20 cellular contexts compared by ENCODE assay signal in genomic region chr14:96479435-96480146, GRCh38. TPM values are rescaled to one million over a fixed set of nuclear protein-coding genes. Genes with fewer than 3 reads are reported as not detected.
DNase-seq lines count a peak whose midpoint lies in the region; ATAC-seq, FAIRE-seq and TF ChIP-seq lines count a peak whose summit lies in the region.
"Had no signal": no experiment of that assay in that cellular context is flagged by ENCODE, and none has a peak within 500 bp of the region (broad histone marks: within the 10 kb centered on the region; RNA-seq: fewer than 3 reads in every experiment).

No MANE protein-coding gene starts in this region.

- H3K27me3 Mint-ChIP-seq in activated naive CD4-positive, alpha-beta T cell treated with anti-CD3 and anti-CD28 coated beads, Interleukin-2, amount 50 U/mL, for 24 hours = peaks cover 5% of the 10 kb centered on the region
- H3K27me3 Mint-ChIP-seq in activated naive CD4-positive, alpha-beta T cell treated with anti-CD3 and anti-CD28 coated beads for 36 hours (ENCODE audit: low read depth) = peaks cover 4% of the 10 kb centered on the region
- H3K27me3 Mint-ChIP-seq in CD8-positive, alpha-beta T cell (ENCODE audit: low read depth) = peaks cover 6% of the 10 kb centered on the region

- H3K4me1 ChIP-seq in CD8-positive, alpha-beta T cell (ENCODE audit: insufficient read depth, low read length) = no peaks in the 10 kb centered on the region
- H3K4me1 ChIP-seq in small intestine (ENCODE audit: control insufficient read depth in 2 of 2, insufficient read depth in 1 of 2, low read depth in 1 of 2, low read length in 1 of 2) = no peaks in the 10 kb centered on the region
- H3K4me1 ChIP-seq: HAP-1 had no signal

- POLR2A ChIA-PET in CD8-positive, alpha-beta T cell (lab: Charles Lee) = no interaction called here

- no peaks in the 10 kb centered on the region for H3K9me3 Mint-ChIP-seq in activated naive CD4-positive, alpha-beta T cell treated with anti-CD3 and anti-CD28 coated beads, Interleukin-2, amount 50 U/mL, for 24 hours
- no peaks in the 10 kb centered on the region for H3K9me3 Mint-ChIP-seq in activated naive CD4-positive, alpha-beta T cell treated with anti-CD3 and anti-CD28 coated beads for 36 hours
- H3K9me3 Mint-ChIP-seq in CD8-positive, alpha-beta T cell = no peaks in the 10 kb centered on the region

- H3K36me3 Mint-ChIP-seq in activated naive CD4-positive, alpha-beta T cell treated with anti-CD3 and anti-CD28 coated beads, Interleukin-2, amount 50 U/mL, for 24 hours = no peaks in the 10 kb centered on the region
- H3K36me3 Mint-ChIP-seq in activated naive CD4-positive, alpha-beta T cell treated with anti-CD3 and anti-CD28 coated beads for 36 hours (ENCODE audit: low read depth) = no peaks in the 10 kb centered on the region
- H3K36me3 Mint-ChIP-seq in CD8-positive, alpha-beta T cell = no peaks in the 10 kb centered on the region

- no peak for ATAC-seq in CD8-positive, alpha-beta T cell
- no peak for ATAC-seq in Right ventricle myocardium superior (ENCODE audit: poor library complexity)
- ATAC-seq: Panc1, Right ventricle myocardium inferior had no signal

- no peak overlapping the region for H3K27ac ChIP-seq in CD8-positive, alpha-beta T cell (ENCODE audit: low read depth, low read length)
- H3K27ac ChIP-seq in small intestine (ENCODE audit: low read depth in 1 of 2, low read length in 1 of 2) = no peak overlapping the region

- H3K27me3 ChIP-seq in CD8-positive, alpha-beta T cell (ENCODE audit: insufficient read depth, low read length) = no peaks in the 10 kb centered on the region
- H3K27me3 ChIP-seq in small intestine (ENCODE audit: control insufficient read depth in 2 of 2, insufficient read depth in 2 of 2, low read length in 2 of 2) = no peaks in the 10 kb centered on the region

- FAIRE-seq in small intestine (lab: Jason Lieb, UNC) = no peak
- FAIRE-seq: GM12892 had no signal

- H3K4me3 ChIP-seq in CD8-positive, alpha-beta T cell (ENCODE audit: low read depth, low read length) = no peak overlapping the region
- no peak overlapping the region for H3K4me3 ChIP-seq in small intestine (ENCODE audit: low read depth in 1 of 2, low read length in 2 of 2)
- H3K4me3 ChIP-seq: HAP-1 had no signal

- no peak for TF ChIP-seq CTCF in CD8-positive, alpha-beta T cell (IDR thresholded peaks at IDR 0.05)

- no peaks in the 10 kb centered on the region for H3K4me1 Mint-ChIP-seq in activated naive CD4-positive, alpha-beta T cell treated with anti-CD3 and anti-CD28 coated beads, Interleukin-2, amount 50 U/mL, for 24 hours
- H3K4me1 Mint-ChIP-seq in activated naive CD4-positive, alpha-beta T cell treated with anti-CD3 and anti-CD28 coated beads for 36 hours (ENCODE audit: low read depth) = no peaks in the 10 kb centered on the region
- H3K4me1 Mint-ChIP-seq in CD8-positive, alpha-beta T cell (ENCODE audit: low read depth) = no peaks in the 10 kb centered on the region

- WGBS in small intestine, 3 donors = 72 to 88% (median 81%) methylated on average over 10 of the region's 10 CpGs

- no peaks in the 10 kb centered on the region for H3K9me3 ChIP-seq in CD8-positive, alpha-beta T cell (ENCODE audit: low read length)
- H3K9me3 ChIP-seq in small intestine (ENCODE audit: control insufficient read depth, low read depth) = no peaks in the 10 kb centered on the region
- H3K9me3 ChIP-seq: HAP-1 had no signal

- intact Hi-C loops in activated naive CD4-positive, alpha-beta T cell treated with anti-CD3 and anti-CD28 coated beads for 36 hours (cut with micrococcal nuclease) = no loop called here
- intact Hi-C loops in CD8-positive, alpha-beta T cell (cut with DNase I, micrococcal nuclease) = no loop called here
- intact Hi-C loops in Right ventricle myocardium superior (cut with DNase I) = no loop called here

- H3K36me3 ChIP-seq in CD8-positive, alpha-beta T cell (ENCODE audit: insufficient read depth, low read length) = no peaks in the 10 kb centered on the region
- H3K36me3 ChIP-seq in small intestine (ENCODE audit: control insufficient read depth in 2 of 2, insufficient read depth in 2 of 2, low read length in 2 of 2) = no peaks in the 10 kb centered on the region
- H3K36me3 ChIP-seq: HAP-1 had no signal

- H3K4me3 Mint-ChIP-seq in activated naive CD4-positive, alpha-beta T cell treated with anti-CD3 and anti-CD28 coated beads, Interleukin-2, amount 50 U/mL, for 24 hours = no peak overlapping the region
- H3K4me3 Mint-ChIP-seq in activated naive CD4-positive, alpha-beta T cell treated with anti-CD3 and anti-CD28 coated beads for 36 hours = no peak overlapping the region
- no peak overlapping the region for H3K4me3 Mint-ChIP-seq in CD8-positive, alpha-beta T cell

- CTCF ChIA-PET in activated naive CD4-positive, alpha-beta T cell treated with anti-CD3 and anti-CD28 coated beads for 36 hours (lab: Charles Lee) = no interaction called here
- CTCF ChIA-PET in CD8-positive, alpha-beta T cell (lab: Charles Lee) = interaction anchor here (1.2 kb wide), 1 partner anchor 17 kb away, joined by 3 read pairs; no protein-coding TSS in a partner anchor

- no peak for DNase-seq in activated naive CD4-positive, alpha-beta T cell treated with anti-CD3 and anti-CD28 coated beads for 36 hours
- peak; percentile 93 to 96 for DNase-seq in SHP77 (lab: John Stamatoyannopoulos, UW)
- DNase-seq in iris pigment epithelial cell (ENCODE audit: low read depth) = peak; percentile 11
- DNase-seq in CD8-positive, alpha-beta T cell = no peak
- DNase-seq in Right ventricle myocardium superior = no peak
- no peak for DNase-seq in hypothalamus (lab: John Stamatoyannopoulos, UW)
- DNase-seq in small intestine = no peak
- DNase-seq: C1 segment of cervical spinal cord, DMS79 treated with DMSO at 0.1 percent for 48 hours, GDM1, MV-4-11, NCI-H1436 treated with DMSO at 0.1 percent for 48 hours, NCI-H2107, NCI-H226, NCI-H69 had no signal

- H3K27ac Mint-ChIP-seq in activated naive CD4-positive, alpha-beta T cell treated with anti-CD3 and anti-CD28 coated beads, Interleukin-2, amount 50 U/mL, for 24 hours = peak overlapping the region; percentile 75
- no peak overlapping the region for H3K27ac Mint-ChIP-seq in activated naive CD4-positive, alpha-beta T cell treated with anti-CD3 and anti-CD28 coated beads for 36 hours
- H3K27ac Mint-ChIP-seq in CD8-positive, alpha-beta T cell = no peak overlapping the region

RNA-seq across cellular contexts. Expression of gene PAPOLA, which starts 22.6 kb away (rescaled TPM):
- total RNA-seq in activated naive CD4-positive, alpha-beta T cell treated with anti-CD3 and anti-CD28 coated beads for 36 hours = 100 to 1,000 TPM; 162 to 181 TPM
- total RNA-seq in CD8-positive, alpha-beta T cell = 100 to 1,000 TPM; 164 to 176 TPM
- total RNA-seq in Right ventricle myocardium superior = 132 TPM
- 10 to 100 TPM; 58.1 to 74.9 (median 73.2) TPM for polyA plus RNA-seq in small intestine

Comparison
In these comparisons a context has a peak if more than half of its experiments do, and no peak if none do; other contexts are left out.
1. DNase-seq: peak in SHP77 (2 of 2) and iris pigment epithelial cell (single experiment); none in activated naive CD4-positive, alpha-beta T cell treated with anti-CD3 and anti-CD28 coated beads for 36 hours (single experiment), CD8-positive, alpha-beta T cell (0 of 7), Right ventricle myocardium superior (single experiment), hypothalamus (0 of 51) and small intestine (single experiment).